ENCODE assay signal across 12 cellular contexts in the genomic region with DNA sequence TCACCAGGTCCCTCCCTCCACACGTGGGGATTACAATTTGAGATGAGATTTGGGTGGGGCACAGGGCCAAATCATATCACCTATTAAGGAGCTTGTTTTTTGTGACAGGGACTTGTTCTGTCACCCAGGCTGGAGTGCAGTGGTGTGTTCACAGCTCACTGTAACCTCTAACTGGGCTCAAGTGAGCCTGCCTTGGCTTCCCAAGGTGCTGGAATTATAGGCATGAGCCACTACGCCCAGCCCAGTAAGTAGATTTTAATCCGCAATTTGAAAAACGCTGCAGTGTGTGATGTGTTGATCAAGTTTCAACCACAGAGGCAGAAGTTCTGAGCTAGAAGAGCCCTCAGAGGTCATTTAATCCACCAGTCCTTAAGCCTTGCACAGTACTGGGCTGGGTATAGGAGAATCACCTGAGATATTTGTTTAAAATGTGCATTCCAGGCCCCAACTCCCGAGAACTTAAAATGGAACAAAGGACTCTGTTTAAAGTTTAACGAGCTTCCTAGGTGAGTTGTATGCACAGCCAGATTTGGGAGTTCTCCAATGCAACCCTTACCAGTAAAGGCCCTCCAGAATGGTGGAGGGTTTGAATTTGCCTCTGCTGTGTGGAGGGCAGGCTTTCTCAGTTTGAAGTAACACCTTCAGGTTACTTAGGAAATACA.
"Had no signal": no experiment of that assay in that cellular context is flagged by ENCODE, and none has a peak within 500 bp of the region (broad histone marks: within the 10 kb centered on the region; RNA-seq: fewer than 3 reads in every experiment).

No MANE protein-coding gene starts in this region.

- H3K36me3 ChIP-seq: breast epithelium had no signal

- H3K4me3 ChIP-seq: breast epithelium, dorsolateral prefrontal cortex, thyroid gland had no signal

- H3K27ac ChIP-seq: breast epithelium, dorsolateral prefrontal cortex, thyroid gland had no signal

- DNase-seq: activated effector memory CD4-positive, alpha-beta T cell treated with Interleukin-2 at 50 U/mL for 16 hours; dorsolateral prefrontal cortex; kidney glomerular epithelial cell; nephron progenitor cell; retina; thyroid gland had no signal

- H3K27ac Mint-ChIP-seq: activated naive CD4-positive, alpha-beta T cell treated with anti-CD3 and anti-CD28 coated beads, Interleukin-2, amount 50 U/mL, for 24 hours; nephron progenitor cell; T-helper 1 cell treated with Interleukin-12 subunit alpha and Interleukin-12 subunit beta and Interleukin-4 antibody, amounts not matched to agents 30 μg/mL and 1 μg/mL, for 36 hours had no signal

- H3K4me1 ChIP-seq: breast epithelium, thyroid gland had no signal

- H3K4me3 Mint-ChIP-seq: activated naive CD4-positive, alpha-beta T cell treated with anti-CD3 and anti-CD28 coated beads, Interleukin-2, amount 50 U/mL, for 24 hours; nephron progenitor cell; T-helper 1 cell treated with Interleukin-12 subunit alpha and Interleukin-12 subunit beta and Interleukin-4 antibody, amounts not matched to agents 30 μg/mL and 1 μg/mL, for 36 hours had no signal

- ATAC-seq: activated CD4-positive, CD25-positive, alpha-beta regulatory T cell treated with anti-CD3 and anti-CD28 coated beads, Interleukin-2, amount 50 U/mL, for 24 hours; esophagus mucosa had no signal

- H3K27me3 Mint-ChIP-seq: activated naive CD4-positive, alpha-beta T cell treated with anti-CD3 and anti-CD28 coated beads, Interleukin-2, amount 50 U/mL, for 24 hours had no signal

- H3K27me3 ChIP-seq: breast epithelium, dorsolateral prefrontal cortex, thyroid gland had no signal

- H3K4me1 Mint-ChIP-seq: nephron progenitor cell had no signal

- H3K9me3 Mint-ChIP-seq: activated naive CD4-positive, alpha-beta T cell treated with anti-CD3 and anti-CD28 coated beads, Interleukin-2, amount 50 U/mL, for 24 hours; nephron progenitor cell; T-helper 1 cell treated with Interleukin-12 subunit alpha and Interleukin-12 subunit beta and Interleukin-4 antibody, amounts not matched to agents 30 μg/mL and 1 μg/mL, for 36 hours had no signal

- H3K9me3 ChIP-seq: breast epithelium, thyroid gland had no signal

- FAIRE-seq: endometrium had no signal
